1 cellular context compared by ENCODE assay signal in genomic region chr3:57278237-57278636, GRCh38.
TF ChIP-seq lines count a peak whose summit lies in the region.

No MANE protein-coding gene starts in this region.

TF ChIP-seq in HepG2, 621 proteins besides CTCF, POLR2A, EP300 and RAD21:
- TF ChIP-seq MXI1 (IDR thresholded peaks at IDR 0.05; ENCODE audit: borderline replicate concordance, low read depth, low read length) = no peak
- peak; percentile 75; the same call in 1 of the 2 replicates for TF ChIP-seq ZNF652 (CRISPR knock-in tag; IDR thresholded peaks at IDR 0.05; ENCODE audit: borderline replicate concordance, low read depth)
